Comparison of ENCODE assay signal across 1 cellular context in the genomic region with DNA sequence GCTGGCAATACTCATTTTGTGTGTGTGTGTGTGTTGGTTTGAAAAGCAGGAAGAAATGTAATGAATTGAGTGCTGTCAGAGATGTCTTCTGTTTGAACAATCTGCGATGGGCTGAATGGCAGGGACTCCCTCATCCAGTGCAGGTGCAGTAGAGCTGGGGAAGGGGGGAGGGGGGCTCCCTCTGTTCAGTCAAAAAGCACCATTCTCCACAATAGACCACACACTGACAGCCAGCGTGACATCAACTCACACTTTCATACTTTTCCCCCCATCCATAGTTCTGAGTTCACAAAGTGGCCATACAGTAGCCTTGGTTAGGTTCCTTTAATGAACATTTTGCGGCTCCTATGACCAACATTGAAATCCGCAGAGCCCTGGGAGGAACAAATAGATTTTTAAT.
TF ChIP-seq lines count a peak whose summit lies in the region.

No MANE protein-coding gene starts in this region.

TF ChIP-seq in WTC11, 78 proteins besides CTCF, POLR2A, EP300 and RAD21 (continued from another document):
- TF ChIP-seq, protein P1, sequence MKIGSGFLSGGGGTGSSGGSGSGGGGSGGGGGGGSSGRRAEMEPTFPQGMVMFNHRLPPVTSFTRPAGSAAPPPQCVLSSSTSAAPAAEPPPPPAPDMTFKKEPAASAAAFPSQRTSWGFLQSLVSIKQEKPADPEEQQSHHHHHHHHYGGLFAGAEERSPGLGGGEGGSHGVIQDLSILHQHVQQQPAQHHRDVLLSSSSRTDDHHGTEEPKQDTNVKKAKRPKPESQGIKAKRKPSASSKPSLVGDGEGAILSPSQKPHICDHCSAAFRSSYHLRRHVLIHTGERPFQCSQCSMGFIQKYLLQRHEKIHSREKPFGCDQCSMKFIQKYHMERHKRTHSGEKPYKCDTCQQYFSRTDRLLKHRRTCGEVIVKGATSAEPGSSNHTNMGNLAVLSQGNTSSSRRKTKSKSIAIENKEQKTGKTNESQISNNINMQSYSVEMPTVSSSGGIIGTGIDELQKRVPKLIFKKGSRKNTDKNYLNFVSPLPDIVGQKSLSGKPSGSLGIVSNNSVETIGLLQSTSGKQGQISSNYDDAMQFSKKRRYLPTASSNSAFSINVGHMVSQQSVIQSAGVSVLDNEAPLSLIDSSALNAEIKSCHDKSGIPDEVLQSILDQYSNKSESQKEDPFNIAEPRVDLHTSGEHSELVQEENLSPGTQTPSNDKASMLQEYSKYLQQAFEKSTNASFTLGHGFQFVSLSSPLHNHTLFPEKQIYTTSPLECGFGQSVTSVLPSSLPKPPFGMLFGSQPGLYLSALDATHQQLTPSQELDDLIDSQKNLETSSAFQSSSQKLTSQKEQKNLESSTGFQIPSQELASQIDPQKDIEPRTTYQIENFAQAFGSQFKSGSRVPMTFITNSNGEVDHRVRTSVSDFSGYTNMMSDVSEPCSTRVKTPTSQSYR (CRISPR knock-in tag; IDR thresholded peaks at IDR 0.05): peak; percentile 67; the same call in 1 of the 2 replicates
- TF ChIP-seq SMAD3 (CRISPR knock-in tag; IDR thresholded peaks at IDR 0.05; ENCODE audit: borderline replicate concordance): no peak
- no peak for TF ChIP-seq NR1H2 (CRISPR knock-in tag; IDR thresholded peaks at IDR 0.05)
- TF ChIP-seq SP1 (CRISPR knock-in tag; conservative IDR thresholded peaks at IDR 0.05): no peak
- TF ChIP-seq TEAD1 (CRISPR knock-in tag; IDR thresholded peaks at IDR 0.05): peak; percentile 41; the same call in 1 of the 2 replicates
- no peak for TF ChIP-seq ZNF396 (CRISPR knock-in tag; IDR thresholded peaks at IDR 0.05; ENCODE audit: borderline replicate concordance)
- TF ChIP-seq, protein P2, sequence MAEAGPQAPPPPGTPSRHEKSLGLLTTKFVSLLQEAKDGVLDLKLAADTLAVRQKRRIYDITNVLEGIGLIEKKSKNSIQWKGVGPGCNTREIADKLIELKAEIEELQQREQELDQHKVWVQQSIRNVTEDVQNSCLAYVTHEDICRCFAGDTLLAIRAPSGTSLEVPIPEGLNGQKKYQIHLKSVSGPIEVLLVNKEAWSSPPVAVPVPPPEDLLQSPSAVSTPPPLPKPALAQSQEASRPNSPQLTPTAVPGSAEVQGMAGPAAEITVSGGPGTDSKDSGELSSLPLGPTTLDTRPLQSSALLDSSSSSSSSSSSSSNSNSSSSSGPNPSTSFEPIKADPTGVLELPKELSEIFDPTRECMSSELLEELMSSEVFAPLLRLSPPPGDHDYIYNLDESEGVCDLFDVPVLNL (CRISPR knock-in tag; IDR thresholded peaks at IDR 0.05; ENCODE audit: borderline replicate concordance, low read depth): no peak
- TF ChIP-seq RELA (CRISPR knock-in tag; IDR thresholded peaks at IDR 0.05; ENCODE audit: borderline replicate concordance): no peak
- TF ChIP-seq, protein P3, sequence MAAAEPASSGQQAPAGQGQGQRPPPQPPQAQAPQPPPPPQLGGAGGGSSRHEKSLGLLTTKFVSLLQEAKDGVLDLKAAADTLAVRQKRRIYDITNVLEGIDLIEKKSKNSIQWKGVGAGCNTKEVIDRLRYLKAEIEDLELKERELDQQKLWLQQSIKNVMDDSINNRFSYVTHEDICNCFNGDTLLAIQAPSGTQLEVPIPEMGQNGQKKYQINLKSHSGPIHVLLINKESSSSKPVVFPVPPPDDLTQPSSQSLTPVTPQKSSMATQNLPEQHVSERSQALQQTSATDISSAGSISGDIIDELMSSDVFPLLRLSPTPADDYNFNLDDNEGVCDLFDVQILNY (CRISPR knock-in tag; IDR thresholded peaks at IDR 0.05): no peak
- no peak for TF ChIP-seq ZNF138 (CRISPR knock-in tag; conservative IDR thresholded peaks at IDR 0.05)
- TF ChIP-seq ZNF232 (CRISPR knock-in tag; IDR thresholded peaks at IDR 0.05): no peak
- no peak for TF ChIP-seq PRRX2 (CRISPR knock-in tag; IDR thresholded peaks at IDR 0.05)
- TF ChIP-seq, protein P4, sequence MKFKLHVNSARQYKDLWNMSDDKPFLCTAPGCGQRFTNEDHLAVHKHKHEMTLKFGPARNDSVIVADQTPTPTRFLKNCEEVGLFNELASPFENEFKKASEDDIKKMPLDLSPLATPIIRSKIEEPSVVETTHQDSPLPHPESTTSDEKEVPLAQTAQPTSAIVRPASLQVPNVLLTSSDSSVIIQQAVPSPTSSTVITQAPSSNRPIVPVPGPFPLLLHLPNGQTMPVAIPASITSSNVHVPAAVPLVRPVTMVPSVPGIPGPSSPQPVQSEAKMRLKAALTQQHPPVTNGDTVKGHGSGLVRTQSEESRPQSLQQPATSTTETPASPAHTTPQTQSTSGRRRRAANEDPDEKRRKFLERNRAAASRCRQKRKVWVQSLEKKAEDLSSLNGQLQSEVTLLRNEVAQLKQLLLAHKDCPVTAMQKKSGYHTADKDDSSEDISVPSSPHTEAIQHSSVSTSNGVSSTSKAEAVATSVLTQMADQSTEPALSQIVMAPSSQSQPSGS (CRISPR knock-in tag; IDR thresholded peaks at IDR 0.05; ENCODE audit: borderline replicate concordance, low read depth): no peak
- TF ChIP-seq, protein P5, sequence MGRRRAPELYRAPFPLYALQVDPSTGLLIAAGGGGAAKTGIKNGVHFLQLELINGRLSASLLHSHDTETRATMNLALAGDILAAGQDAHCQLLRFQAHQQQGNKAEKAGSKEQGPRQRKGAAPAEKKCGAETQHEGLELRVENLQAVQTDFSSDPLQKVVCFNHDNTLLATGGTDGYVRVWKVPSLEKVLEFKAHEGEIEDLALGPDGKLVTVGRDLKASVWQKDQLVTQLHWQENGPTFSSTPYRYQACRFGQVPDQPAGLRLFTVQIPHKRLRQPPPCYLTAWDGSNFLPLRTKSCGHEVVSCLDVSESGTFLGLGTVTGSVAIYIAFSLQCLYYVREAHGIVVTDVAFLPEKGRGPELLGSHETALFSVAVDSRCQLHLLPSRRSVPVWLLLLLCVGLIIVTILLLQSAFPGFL (CRISPR knock-in tag; IDR thresholded peaks at IDR 0.05; ENCODE audit: borderline replicate concordance): no peak
- TF ChIP-seq, protein P6, sequence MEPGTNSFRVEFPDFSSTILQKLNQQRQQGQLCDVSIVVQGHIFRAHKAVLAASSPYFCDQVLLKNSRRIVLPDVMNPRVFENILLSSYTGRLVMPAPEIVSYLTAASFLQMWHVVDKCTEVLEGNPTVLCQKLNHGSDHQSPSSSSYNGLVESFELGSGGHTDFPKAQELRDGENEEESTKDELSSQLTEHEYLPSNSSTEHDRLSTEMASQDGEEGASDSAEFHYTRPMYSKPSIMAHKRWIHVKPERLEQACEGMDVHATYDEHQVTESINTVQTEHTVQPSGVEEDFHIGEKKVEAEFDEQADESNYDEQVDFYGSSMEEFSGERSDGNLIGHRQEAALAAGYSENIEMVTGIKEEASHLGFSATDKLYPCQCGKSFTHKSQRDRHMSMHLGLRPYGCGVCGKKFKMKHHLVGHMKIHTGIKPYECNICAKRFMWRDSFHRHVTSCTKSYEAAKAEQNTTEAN (CRISPR knock-in tag; IDR thresholded peaks at IDR 0.05): 0 out of 2 replicates have a peak, but pooled peaks have one; percentile 47
- TF ChIP-seq ZNF423 (CRISPR knock-in tag; IDR thresholded peaks at IDR 0.05): no peak
- TF ChIP-seq, protein P7, sequence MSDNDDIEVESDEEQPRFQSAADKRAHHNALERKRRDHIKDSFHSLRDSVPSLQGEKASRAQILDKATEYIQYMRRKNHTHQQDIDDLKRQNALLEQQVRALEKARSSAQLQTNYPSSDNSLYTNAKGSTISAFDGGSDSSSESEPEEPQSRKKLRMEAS (CRISPR knock-in tag; IDR thresholded peaks at IDR 0.05): no peak; the same call in 1 of the 2 replicates
- TF ChIP-seq, protein P8, sequence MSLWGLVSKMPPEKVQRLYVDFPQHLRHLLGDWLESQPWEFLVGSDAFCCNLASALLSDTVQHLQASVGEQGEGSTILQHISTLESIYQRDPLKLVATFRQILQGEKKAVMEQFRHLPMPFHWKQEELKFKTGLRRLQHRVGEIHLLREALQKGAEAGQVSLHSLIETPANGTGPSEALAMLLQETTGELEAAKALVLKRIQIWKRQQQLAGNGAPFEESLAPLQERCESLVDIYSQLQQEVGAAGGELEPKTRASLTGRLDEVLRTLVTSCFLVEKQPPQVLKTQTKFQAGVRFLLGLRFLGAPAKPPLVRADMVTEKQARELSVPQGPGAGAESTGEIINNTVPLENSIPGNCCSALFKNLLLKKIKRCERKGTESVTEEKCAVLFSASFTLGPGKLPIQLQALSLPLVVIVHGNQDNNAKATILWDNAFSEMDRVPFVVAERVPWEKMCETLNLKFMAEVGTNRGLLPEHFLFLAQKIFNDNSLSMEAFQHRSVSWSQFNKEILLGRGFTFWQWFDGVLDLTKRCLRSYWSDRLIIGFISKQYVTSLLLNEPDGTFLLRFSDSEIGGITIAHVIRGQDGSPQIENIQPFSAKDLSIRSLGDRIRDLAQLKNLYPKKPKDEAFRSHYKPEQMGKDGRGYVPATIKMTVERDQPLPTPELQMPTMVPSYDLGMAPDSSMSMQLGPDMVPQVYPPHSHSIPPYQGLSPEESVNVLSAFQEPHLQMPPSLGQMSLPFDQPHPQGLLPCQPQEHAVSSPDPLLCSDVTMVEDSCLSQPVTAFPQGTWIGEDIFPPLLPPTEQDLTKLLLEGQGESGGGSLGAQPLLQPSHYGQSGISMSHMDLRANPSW (CRISPR knock-in tag; conservative IDR thresholded peaks at IDR 0.05; ENCODE audit: low read depth): no peak
- TF ChIP-seq, protein P9, sequence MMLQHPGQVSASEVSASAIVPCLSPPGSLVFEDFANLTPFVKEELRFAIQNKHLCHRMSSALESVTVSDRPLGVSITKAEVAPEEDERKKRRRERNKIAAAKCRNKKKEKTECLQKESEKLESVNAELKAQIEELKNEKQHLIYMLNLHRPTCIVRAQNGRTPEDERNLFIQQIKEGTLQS (CRISPR knock-in tag; conservative IDR thresholded peaks at IDR 0.05): no peak
- TF ChIP-seq NFATC4 (CRISPR knock-in tag; IDR thresholded peaks at IDR 0.05): no peak
- no peak for TF ChIP-seq FOXK1 (CRISPR knock-in tag; IDR thresholded peaks at IDR 0.05)
- no peak for TF ChIP-seq MYBL2 (CRISPR knock-in tag; IDR thresholded peaks at IDR 0.05)
TF ChIP-seq in WTC11: peak in this region for 4.
